In genomic region chr1:18197299-18197698, GRCh38 we compare ENCODE assay signal across 21 cellular contexts.
"Had no signal": no experiment of that assay in that cellular context is flagged by ENCODE, and none has a peak within 500 bp of the region (broad histone marks: within the 10 kb centered on the region; RNA-seq: fewer than 3 reads in every experiment).

No MANE protein-coding gene starts in this region.

- H3K9me3 Mint-ChIP-seq: activated CD4-positive, alpha-beta T cell treated with anti-CD3 and anti-CD28 coated beads, Interleukin-2, amount 10 ng/mL, durations not matched to agents 24 days and 14 days; activated CD8-positive, alpha-beta T cell treated with anti-CD3 and anti-CD28 coated beads for 36 hours; activated naive CD8-positive, alpha-beta T cell treated with anti-CD3 and anti-CD28 coated beads, Interleukin-2, amount 10 ng/mL, durations not matched to agents 7 days and 5 days; activated T-cell treated with anti-CD3 and anti-CD28 coated beads, Interleukin-2, amount 50 U/mL, for 24 hours; activated T-helper 2 cell treated with anti-CD3 and anti-CD28 coated beads, Interferon-gamma antibody, Interleukin-2, Interleukin-4, amounts not matched to agents 10 μg/mL and 5 μg/mL and 100 μg/mL, durations not matched to agents 14 hours and 24 hours and 36 hours; brain; natural killer cell treated with Interleukin-12 subunit alpha and Interleukin-12 subunit beta and Interleukin-15 and Interleukin-18, amount 100 ng/mL, for 72 hours had no signal

- H3K36me3 ChIP-seq: colonic mucosa, lower lobe of right lung, spleen, tibial nerve, uterus had no signal

- H3K27me3 ChIP-seq: colonic mucosa, uterus had no signal

- ATAC-seq: activated CD8-positive, alpha-beta T cell treated with anti-CD3 and anti-CD28 coated beads for 36 hours; lower lobe of right lung; natural killer cell treated with Interleukin-12 subunit alpha and Interleukin-12 subunit beta and Interleukin-15 and Interleukin-18, amount 100 ng/mL, for 72 hours had no signal

- H3K4me1 ChIP-seq: colonic mucosa, lower lobe of right lung, spleen, tibial nerve, uterus had no signal

- DNase-seq: activated CD4-positive, alpha-beta T cell treated with anti-CD3 and anti-CD28 coated beads, Interleukin-2, amount 10 ng/mL, durations not matched to agents 24 days and 14 days; activated CD8-positive, alpha-beta T cell treated with anti-CD3 and anti-CD28 coated beads for 36 hours; activated naive CD4-positive, alpha-beta T cell treated with Interleukin-2 at 50 U/mL for 16 hours; activated naive CD8-positive, alpha-beta T cell treated with anti-CD3 and anti-CD28 coated beads, Interleukin-2, amount 10 ng/mL, durations not matched to agents 7 days and 5 days; activated T-cell treated with anti-CD3 and anti-CD28 coated beads, Interleukin-2, amount 50 U/mL, for 24 hours; amygdala; central memory CD4-positive, alpha-beta T cell; colonic mucosa; erythroblast; foreskin melanocyte; hypothalamus; lower lobe of right lung; nucleus accumbens; spleen; stimulated activated CD8-positive, alpha-beta memory T cell treated with anti-CD3 and anti-CD28 coated beads, Interleukin-4, amount 100 ng/mL, for 48 hours; stimulated activated naive CD4-positive, alpha-beta T cell; uterus had no signal

- H3K4me1 Mint-ChIP-seq: activated CD4-positive, alpha-beta T cell treated with anti-CD3 and anti-CD28 coated beads, Interleukin-2, amount 10 ng/mL, durations not matched to agents 24 days and 14 days; activated naive CD8-positive, alpha-beta T cell treated with anti-CD3 and anti-CD28 coated beads, Interleukin-2, amount 10 ng/mL, durations not matched to agents 7 days and 5 days had no signal

- H3K27ac Mint-ChIP-seq: activated CD4-positive, alpha-beta T cell treated with anti-CD3 and anti-CD28 coated beads, Interleukin-2, amount 10 ng/mL, durations not matched to agents 24 days and 14 days; activated CD8-positive, alpha-beta T cell treated with anti-CD3 and anti-CD28 coated beads for 36 hours; activated naive CD8-positive, alpha-beta T cell treated with anti-CD3 and anti-CD28 coated beads, Interleukin-2, amount 10 ng/mL, durations not matched to agents 7 days and 5 days; activated T-cell treated with anti-CD3 and anti-CD28 coated beads, Interleukin-2, amount 50 U/mL, for 24 hours; activated T-helper 2 cell treated with anti-CD3 and anti-CD28 coated beads, Interferon-gamma antibody, Interleukin-2, Interleukin-4, amounts not matched to agents 10 μg/mL and 5 μg/mL and 100 μg/mL, durations not matched to agents 14 hours and 24 hours and 36 hours; natural killer cell treated with Interleukin-12 subunit alpha and Interleukin-12 subunit beta and Interleukin-15 and Interleukin-18, amount 100 ng/mL, for 72 hours had no signal

- H3K4me3 Mint-ChIP-seq: activated CD4-positive, alpha-beta T cell treated with anti-CD3 and anti-CD28 coated beads, Interleukin-2, amount 10 ng/mL, durations not matched to agents 24 days and 14 days; activated CD8-positive, alpha-beta T cell treated with anti-CD3 and anti-CD28 coated beads for 36 hours; activated naive CD8-positive, alpha-beta T cell treated with anti-CD3 and anti-CD28 coated beads, Interleukin-2, amount 10 ng/mL, durations not matched to agents 7 days and 5 days; activated T-cell treated with anti-CD3 and anti-CD28 coated beads, Interleukin-2, amount 50 U/mL, for 24 hours; natural killer cell treated with Interleukin-12 subunit alpha and Interleukin-12 subunit beta and Interleukin-15 and Interleukin-18, amount 100 ng/mL, for 72 hours had no signal

- H3K36me3 Mint-ChIP-seq: activated naive CD8-positive, alpha-beta T cell treated with anti-CD3 and anti-CD28 coated beads, Interleukin-2, amount 10 ng/mL, durations not matched to agents 7 days and 5 days; brain; natural killer cell treated with Interleukin-12 subunit alpha and Interleukin-12 subunit beta and Interleukin-15 and Interleukin-18, amount 100 ng/mL, for 72 hours had no signal

- H3K9me3 ChIP-seq: colonic mucosa, lower lobe of right lung, spleen, tibial nerve, uterus had no signal

- H3K4me3 ChIP-seq: colonic mucosa, lower lobe of right lung, spleen, tibial nerve, uterus had no signal

- H3K27ac ChIP-seq: colonic mucosa, lower lobe of right lung, spleen, tibial nerve, uterus had no signal
